Comparison of ENCODE assay signal across 28 cellular contexts in the genomic region with DNA sequence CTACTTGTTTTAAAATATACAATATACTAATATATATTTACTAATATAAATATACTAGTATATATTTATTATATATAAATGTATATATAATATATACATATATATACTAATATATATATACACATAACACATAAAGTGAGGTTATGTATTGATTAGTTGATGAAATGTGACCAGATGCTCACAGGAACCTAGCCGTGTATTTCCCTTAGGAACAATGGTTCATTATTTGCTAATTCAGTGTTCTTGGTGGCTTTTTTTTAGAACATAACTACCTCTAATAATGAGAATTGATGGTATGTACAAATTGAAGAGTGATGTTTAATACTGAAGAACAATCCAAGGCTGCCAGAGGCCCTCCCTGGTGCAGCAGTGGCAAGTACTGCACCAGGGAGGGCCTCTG.
"Had no signal": no experiment of that assay in that cellular context is flagged by ENCODE, and none has a peak within 500 bp of the region (broad histone marks: within the 10 kb centered on the region; RNA-seq: fewer than 3 reads in every experiment).

No MANE protein-coding gene starts in this region.

- H3K36me3 ChIP-seq: colonic mucosa, esophagus squamous epithelium, gastrocnemius medialis, heart right ventricle, left lung, lower lobe of right lung had no signal

- H3K9me3 Mint-ChIP-seq: dendritic cell treated with granulocyte-macrophage colony-stimulating factor and Interleukin-4, amounts not matched to agents 40 ng/mL and 50 ng/mL, for 4 days; effector memory CD8-positive, alpha-beta T cell; naive B cell had no signal

- H3K36me3 Mint-ChIP-seq: mesothelial cell of epicardium, naive B cell had no signal

- H3K27me3 ChIP-seq: colonic mucosa, esophagus squamous epithelium, gastrocnemius medialis, heart right ventricle, left lung had no signal

- ATAC-seq: effector memory CD8-positive, alpha-beta T cell; esophagus mucosa; gastrocnemius medialis; heart right ventricle; left cardiac atrium; left lung; left ventricle myocardium superior; lower lobe of right lung; mucosa of descending colon had no signal

- H3K4me3 Mint-ChIP-seq: dendritic cell treated with granulocyte-macrophage colony-stimulating factor and Interleukin-4, amounts not matched to agents 40 ng/mL and 50 ng/mL, for 4 days; effector memory CD8-positive, alpha-beta T cell; endodermal cell; mesothelial cell of epicardium; naive B cell had no signal

- DNase-seq: colonic mucosa; cortex of kidney; effector CD8-positive, alpha-beta T cell; effector memory CD8-positive, alpha-beta T cell; endodermal cell; erythroblast; esophagus squamous epithelium; foreskin fibroblast; foreskin melanocyte; gastrocnemius medialis; glutamatergic neuron; head of caudate nucleus; heart right ventricle; hippocampal formation; left cardiac atrium; left lung; left ventricle myocardium superior; lower lobe of right lung; mesenchymal stem cell; mucosa of descending colon; naive B cell had no signal

- H3K9me3 ChIP-seq: colonic mucosa, esophagus squamous epithelium, gastrocnemius medialis, left lung, lower lobe of right lung, mucosa of descending colon had no signal

- FAIRE-seq: endometrium, islet of Langerhans, keratinocyte had no signal

- H3K4me3 ChIP-seq: colonic mucosa, esophagus squamous epithelium, gastrocnemius medialis, heart right ventricle, left lung, lower lobe of right lung, mucosa of descending colon had no signal

- H3K27ac ChIP-seq: colonic mucosa, epithelial cell of prostate, gastrocnemius medialis, heart right ventricle, left lung, lower lobe of right lung had no signal

- H3K4me1 ChIP-seq: gastrocnemius medialis, lower lobe of right lung had no signal
